16 cellular contexts compared by ENCODE assay signal in genomic region chr9:126856326-126856877, GRCh38.
"Had no signal": no experiment of that assay in that cellular context is flagged by ENCODE, and none has a peak within 500 bp of the region (broad histone marks: within the 10 kb centered on the region; RNA-seq: fewer than 3 reads in every experiment).

No MANE protein-coding gene starts in this region.

- H3K4me3 Mint-ChIP-seq: activated B cell treated with CpG ODN at 0.5 μM for 24 hours; activated T-helper 17 cell treated with anti-CD3 and anti-CD28 coated beads, Interleukin-2, amount 50 U/mL, for 72 hours; effector memory CD8-positive, alpha-beta T cell had no signal

- H3K27ac Mint-ChIP-seq: activated B cell treated with CpG ODN at 0.5 μM for 24 hours; activated T-helper 17 cell treated with anti-CD3 and anti-CD28 coated beads, Interleukin-2, amount 50 U/mL, for 72 hours; effector memory CD8-positive, alpha-beta T cell had no signal

- H3K9me3 Mint-ChIP-seq: activated B cell treated with CpG ODN at 0.5 μM for 24 hours; activated T-helper 17 cell treated with anti-CD3 and anti-CD28 coated beads, Interleukin-2, amount 50 U/mL, for 72 hours; effector memory CD8-positive, alpha-beta T cell; naive B cell had no signal

- H3K36me3 ChIP-seq: adrenal gland, stomach, thoracic aorta had no signal

- ATAC-seq: activated T-helper 17 cell treated with anti-CD3 and anti-CD28 coated beads, Interleukin-2, amount 50 U/mL, for 72 hours; effector memory CD8-positive, alpha-beta T cell had no signal

- DNase-seq: activated B cell treated with CpG ODN at 0.5 μM for 24 hours; activated CD4-positive, alpha-beta T cell treated with anti-CD3 and anti-CD28 coated beads, Interleukin-2, amount 50 U/mL, for 1 hour; activated naive CD4-positive, alpha-beta T cell treated with anti-CD3 and anti-CD28 coated beads, Interleukin-2, amount 50 U/mL, for 16 hours; activated T-cell treated with anti-CD3 and anti-CD28 coated beads for 4 hours; adrenal gland; caudate nucleus; cortex of kidney; effector memory CD8-positive, alpha-beta T cell; erythroblast; naive B cell; stimulated activated CD4-positive, alpha-beta T cell treated with anti-CD3 and anti-CD28 coated beads, Interleukin-15, amount 100 ng/mL, for 24 hours; stimulated activated CD4-positive, alpha-beta T cell treated with anti-CD3 and anti-CD28 coated beads, Interleukin-4, amount 100 ng/mL, for 24 hours; stomach had no signal

- H3K36me3 Mint-ChIP-seq: naive B cell had no signal

- H3K27me3 ChIP-seq: adrenal gland had no signal

- H3K4me3 ChIP-seq: adrenal gland, lung, stomach, thoracic aorta had no signal
